1 cellular context compared by ENCODE assay signal in the genomic region with DNA sequence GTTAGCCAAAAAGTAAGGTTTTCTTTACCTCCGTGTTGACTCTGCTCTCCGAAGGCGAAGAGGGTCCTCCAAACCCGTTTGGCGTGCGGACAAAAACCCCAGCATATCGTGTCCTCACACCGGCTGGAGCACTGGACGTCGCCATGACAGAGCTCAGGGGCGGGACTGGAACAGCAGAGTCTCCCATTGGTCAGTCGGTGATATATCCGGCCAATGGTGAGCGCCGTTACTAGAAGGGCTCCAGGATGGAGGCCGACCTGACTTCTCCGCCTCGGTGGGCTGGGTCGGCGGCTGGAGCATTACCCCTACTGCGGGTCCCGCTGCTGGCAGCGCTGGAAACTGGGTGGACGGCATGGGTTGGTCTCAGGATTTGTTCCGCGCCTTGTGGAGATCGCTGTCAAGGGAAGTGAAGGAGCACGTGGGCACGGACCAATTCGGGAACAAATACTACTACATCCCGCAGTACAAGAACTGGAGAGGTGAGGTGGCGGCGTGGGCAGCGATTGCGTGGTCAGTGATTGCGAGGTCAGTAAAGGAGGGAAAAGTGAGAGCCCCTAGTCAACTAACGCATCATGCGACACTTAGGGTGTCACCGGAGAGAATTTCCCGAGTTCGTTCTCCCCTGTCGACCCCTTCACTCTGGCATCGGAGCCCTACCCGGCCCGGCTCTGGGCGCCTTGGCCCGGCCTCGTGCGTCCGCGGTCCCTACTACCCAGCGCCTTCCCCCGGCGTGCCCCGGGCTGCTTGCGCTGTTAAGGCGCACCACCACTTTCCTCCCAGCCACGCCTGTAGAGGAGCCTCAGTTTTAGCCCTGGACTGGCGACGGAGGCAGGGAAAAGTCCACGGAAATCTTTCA.
A peak's percentile ranks its signal among the peaks of the same experiment; 100 is the strongest.
TF ChIP-seq lines count a peak whose summit lies in the region.

A gene with protein sequence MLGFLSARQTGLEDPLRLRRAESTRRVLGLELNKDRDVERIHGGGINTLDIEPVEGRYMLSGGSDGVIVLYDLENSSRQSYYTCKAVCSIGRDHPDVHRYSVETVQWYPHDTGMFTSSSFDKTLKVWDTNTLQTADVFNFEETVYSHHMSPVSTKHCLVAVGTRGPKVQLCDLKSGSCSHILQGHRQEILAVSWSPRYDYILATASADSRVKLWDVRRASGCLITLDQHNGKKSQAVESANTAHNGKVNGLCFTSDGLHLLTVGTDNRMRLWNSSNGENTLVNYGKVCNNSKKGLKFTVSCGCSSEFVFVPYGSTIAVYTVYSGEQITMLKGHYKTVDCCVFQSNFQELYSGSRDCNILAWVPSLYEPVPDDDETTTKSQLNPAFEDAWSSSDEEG (minus strand): TSS at position 167 of the 856 bp plus-strand sequence. CDS start 62 bp downstream, at position 105.
Gene NDUFAF2 (plus strand): TSS at position 302 of the 856 bp plus-strand sequence. CDS start 51 bp downstream, at position 353.

TF ChIP-seq in H1, 55 proteins besides CTCF, POLR2A, EP300 and RAD21 (continued from another document):
- TF ChIP-seq SP1 (IDR thresholded peaks at IDR 0.05; ENCODE audit: low read depth, low read length) (peak; percentile 92), POLR2AphosphoS5 (IDR thresholded peaks at IDR 0.05; ENCODE audit: low read depth, low read length) (peak; percentile 77; the same call in 1 of the 2 replicates), POU5F1 (IDR thresholded peaks at IDR 0.05; ENCODE audit: low read depth, low read length) (no peak), E2F6 (IDR thresholded peaks at IDR 0.05) (peak; percentile 94), HDAC2 (IDR thresholded peaks at IDR 0.05; ENCODE audit: borderline replicate concordance in 1 of 2, low read depth in 2 of 2, low read length in 2 of 2) (peak in 1 of 2 experiments; percentile 89; a peak in 1 of 4 replicates), SRF (IDR thresholded peaks at IDR 0.05; ENCODE audit: low read depth, low read length) (no peak), TBP (IDR thresholded peaks at IDR 0.05; ENCODE audit: low read depth, low read length) (peak; percentile 67; the same call in 1 of the 2 replicates), KDM5A (IDR thresholded peaks at IDR 0.05; ENCODE audit: low read length) (peak; percentile 97), CBX5 (IDR thresholded peaks at IDR 0.05; ENCODE audit: low read depth, low read length) (no peak), TAF1 (IDR thresholded peaks at IDR 0.05; ENCODE audit: low read depth, low read length) (peak; percentile 78), ASH2L (IDR thresholded peaks at IDR 0.05; ENCODE audit: low read length) (peak; percentile 87), MAFK (IDR thresholded peaks at IDR 0.05; ENCODE audit: low read depth, low read length) (no peak), NANOG (IDR thresholded peaks at IDR 0.05; ENCODE audit: insufficient read depth, low read depth, low read length, poor library complexity, severe bottlenecking) (no peak), PHF8 (conservative IDR thresholded peaks at IDR 0.05; ENCODE audit: low read depth, low read length) (peak; percentile 52), YY1 (IDR thresholded peaks at IDR 0.05; ENCODE audit: low read depth, low read length) (peak; percentile 95), SUZ12 (IDR thresholded peaks at IDR 0.05; ENCODE audit: low read length) (no peak), GABPA (IDR thresholded peaks at IDR 0.05; ENCODE audit: borderline replicate concordance, insufficient read depth, low read length) (no peak), SAP30 (IDR thresholded peaks at IDR 0.05; ENCODE audit: insufficient read depth, insufficient replicate concordance, low read length) (peak; percentile 64), SIN3A (conservative IDR thresholded peaks at IDR 0.05 in 1 of 2, IDR thresholded peaks at IDR 0.05 in 1 of 2; ENCODE audit: low read depth in 1 of 2, low read length in 2 of 2) (0 out of 4 replicates have a peak, but pooled peaks of 1 of the 2 experiments have one; percentile 48), TCF12 (IDR thresholded peaks at IDR 0.05; ENCODE audit: low read depth, low read length) (no peak)
- TF ChIP-seq, protein P1, sequence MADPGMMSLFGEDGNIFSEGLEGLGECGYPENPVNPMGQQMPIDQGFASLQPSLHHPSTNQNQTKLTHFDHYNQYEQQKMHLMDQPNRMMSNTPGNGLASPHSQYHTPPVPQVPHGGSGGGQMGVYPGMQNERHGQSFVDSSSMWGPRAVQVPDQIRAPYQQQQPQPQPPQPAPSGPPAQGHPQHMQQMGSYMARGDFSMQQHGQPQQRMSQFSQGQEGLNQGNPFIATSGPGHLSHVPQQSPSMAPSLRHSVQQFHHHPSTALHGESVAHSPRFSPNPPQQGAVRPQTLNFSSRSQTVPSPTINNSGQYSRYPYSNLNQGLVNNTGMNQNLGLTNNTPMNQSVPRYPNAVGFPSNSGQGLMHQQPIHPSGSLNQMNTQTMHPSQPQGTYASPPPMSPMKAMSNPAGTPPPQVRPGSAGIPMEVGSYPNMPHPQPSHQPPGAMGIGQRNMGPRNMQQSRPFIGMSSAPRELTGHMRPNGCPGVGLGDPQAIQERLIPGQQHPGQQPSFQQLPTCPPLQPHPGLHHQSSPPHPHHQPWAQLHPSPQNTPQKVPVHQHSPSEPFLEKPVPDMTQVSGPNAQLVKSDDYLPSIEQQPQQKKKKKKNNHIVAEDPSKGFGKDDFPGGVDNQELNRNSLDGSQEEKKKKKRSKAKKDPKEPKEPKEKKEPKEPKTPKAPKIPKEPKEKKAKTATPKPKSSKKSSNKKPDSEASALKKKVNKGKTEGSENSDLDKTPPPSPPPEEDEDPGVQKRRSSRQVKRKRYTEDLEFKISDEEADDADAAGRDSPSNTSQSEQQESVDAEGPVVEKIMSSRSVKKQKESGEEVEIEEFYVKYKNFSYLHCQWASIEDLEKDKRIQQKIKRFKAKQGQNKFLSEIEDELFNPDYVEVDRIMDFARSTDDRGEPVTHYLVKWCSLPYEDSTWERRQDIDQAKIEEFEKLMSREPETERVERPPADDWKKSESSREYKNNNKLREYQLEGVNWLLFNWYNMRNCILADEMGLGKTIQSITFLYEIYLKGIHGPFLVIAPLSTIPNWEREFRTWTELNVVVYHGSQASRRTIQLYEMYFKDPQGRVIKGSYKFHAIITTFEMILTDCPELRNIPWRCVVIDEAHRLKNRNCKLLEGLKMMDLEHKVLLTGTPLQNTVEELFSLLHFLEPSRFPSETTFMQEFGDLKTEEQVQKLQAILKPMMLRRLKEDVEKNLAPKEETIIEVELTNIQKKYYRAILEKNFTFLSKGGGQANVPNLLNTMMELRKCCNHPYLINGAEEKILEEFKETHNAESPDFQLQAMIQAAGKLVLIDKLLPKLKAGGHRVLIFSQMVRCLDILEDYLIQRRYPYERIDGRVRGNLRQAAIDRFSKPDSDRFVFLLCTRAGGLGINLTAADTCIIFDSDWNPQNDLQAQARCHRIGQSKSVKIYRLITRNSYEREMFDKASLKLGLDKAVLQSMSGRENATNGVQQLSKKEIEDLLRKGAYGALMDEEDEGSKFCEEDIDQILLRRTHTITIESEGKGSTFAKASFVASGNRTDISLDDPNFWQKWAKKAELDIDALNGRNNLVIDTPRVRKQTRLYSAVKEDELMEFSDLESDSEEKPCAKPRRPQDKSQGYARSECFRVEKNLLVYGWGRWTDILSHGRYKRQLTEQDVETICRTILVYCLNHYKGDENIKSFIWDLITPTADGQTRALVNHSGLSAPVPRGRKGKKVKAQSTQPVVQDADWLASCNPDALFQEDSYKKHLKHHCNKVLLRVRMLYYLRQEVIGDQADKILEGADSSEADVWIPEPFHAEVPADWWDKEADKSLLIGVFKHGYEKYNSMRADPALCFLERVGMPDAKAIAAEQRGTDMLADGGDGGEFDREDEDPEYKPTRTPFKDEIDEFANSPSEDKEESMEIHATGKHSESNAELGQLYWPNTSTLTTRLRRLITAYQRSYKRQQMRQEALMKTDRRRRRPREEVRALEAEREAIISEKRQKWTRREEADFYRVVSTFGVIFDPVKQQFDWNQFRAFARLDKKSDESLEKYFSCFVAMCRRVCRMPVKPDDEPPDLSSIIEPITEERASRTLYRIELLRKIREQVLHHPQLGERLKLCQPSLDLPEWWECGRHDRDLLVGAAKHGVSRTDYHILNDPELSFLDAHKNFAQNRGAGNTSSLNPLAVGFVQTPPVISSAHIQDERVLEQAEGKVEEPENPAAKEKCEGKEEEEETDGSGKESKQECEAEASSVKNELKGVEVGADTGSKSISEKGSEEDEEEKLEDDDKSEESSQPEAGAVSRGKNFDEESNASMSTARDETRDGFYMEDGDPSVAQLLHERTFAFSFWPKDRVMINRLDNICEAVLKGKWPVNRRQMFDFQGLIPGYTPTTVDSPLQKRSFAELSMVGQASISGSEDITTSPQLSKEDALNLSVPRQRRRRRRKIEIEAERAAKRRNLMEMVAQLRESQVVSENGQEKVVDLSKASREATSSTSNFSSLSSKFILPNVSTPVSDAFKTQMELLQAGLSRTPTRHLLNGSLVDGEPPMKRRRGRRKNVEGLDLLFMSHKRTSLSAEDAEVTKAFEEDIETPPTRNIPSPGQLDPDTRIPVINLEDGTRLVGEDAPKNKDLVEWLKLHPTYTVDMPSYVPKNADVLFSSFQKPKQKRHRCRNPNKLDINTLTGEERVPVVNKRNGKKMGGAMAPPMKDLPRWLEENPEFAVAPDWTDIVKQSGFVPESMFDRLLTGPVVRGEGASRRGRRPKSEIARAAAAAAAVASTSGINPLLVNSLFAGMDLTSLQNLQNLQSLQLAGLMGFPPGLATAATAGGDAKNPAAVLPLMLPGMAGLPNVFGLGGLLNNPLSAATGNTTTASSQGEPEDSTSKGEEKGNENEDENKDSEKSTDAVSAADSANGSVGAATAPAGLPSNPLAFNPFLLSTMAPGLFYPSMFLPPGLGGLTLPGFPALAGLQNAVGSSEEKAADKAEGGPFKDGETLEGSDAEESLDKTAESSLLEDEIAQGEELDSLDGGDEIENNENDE (IDR thresholded peaks at IDR 0.05; ENCODE audit: insufficient replicate concordance, low read length), result no peak
